ENCODE assay signal across 11 cellular contexts in the genomic region with DNA sequence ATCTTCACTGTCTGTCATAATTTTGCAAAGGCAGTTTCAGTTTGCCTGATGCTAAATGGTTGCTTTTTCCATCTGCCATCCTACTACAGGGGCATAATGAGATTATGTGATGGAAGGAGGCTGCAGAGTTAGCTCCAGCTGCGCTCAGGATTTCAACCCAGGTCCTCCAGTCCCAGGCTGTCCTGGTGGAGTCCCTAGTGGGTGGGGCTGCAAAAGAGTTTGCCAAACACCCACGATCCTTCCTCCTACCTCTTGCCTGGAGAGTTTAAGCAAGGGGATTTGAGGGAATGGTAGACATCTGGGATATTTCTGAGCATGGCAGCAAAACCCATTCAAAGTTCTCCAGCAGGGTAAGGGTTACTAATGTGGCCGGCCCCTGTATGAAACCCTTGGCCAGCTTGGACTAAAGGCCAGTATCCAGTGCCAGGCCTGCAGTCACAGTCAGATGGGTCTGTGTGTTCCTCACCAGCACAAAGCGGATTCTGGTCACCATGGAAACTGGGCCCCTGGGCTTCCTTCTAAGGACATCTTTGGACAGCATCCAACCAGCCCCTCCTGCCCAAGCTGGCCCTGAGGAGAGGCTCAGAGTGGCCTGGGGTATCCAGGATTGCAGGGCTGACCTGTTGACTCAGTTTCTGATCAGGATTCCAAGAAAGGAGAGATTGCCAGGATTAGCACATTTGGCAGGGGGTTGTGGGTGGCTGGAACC. TPM values are rescaled to one million over a fixed set of nuclear protein-coding genes. Genes with fewer than 3 reads are reported as not detected.
DNase-seq lines count a peak whose midpoint lies in the region; TF ChIP-seq lines count a peak whose summit lies in the region.
"Had no signal": no experiment of that assay in that cellular context is flagged by ENCODE, and none has a peak within 500 bp of the region (broad histone marks: within the 10 kb centered on the region; RNA-seq: fewer than 3 reads in every experiment).

No MANE protein-coding gene starts in this region.

- H3K27ac Mint-ChIP-seq in endothelial cell (ENCODE audit: unreplicated experiment), result no peak overlapping the region
- H3K27ac Mint-ChIP-seq: stimulated activated memory B cell treated with anti-CD40 and anti-IgM and Interleukin-4, amounts not matched to agents 10 μg/mL and 1 μg/mL and 100 μg/mL, for 72 hours had no signal

- H3K27ac ChIP-seq in PC-9 (0 out of 2 replicates have a peak overlapping the region, but pooled peaks have one; percentile 28), ovary (peak overlapping the region; percentile 6 to 61)
- H3K27ac ChIP-seq: pancreas had no signal

- H3K4me3 ChIP-seq in PC-9, result no peak overlapping the region
- H3K4me3 ChIP-seq in ovary, result no peak overlapping the region
- H3K4me3 ChIP-seq: pancreas had no signal

- peaks cover 13% of the 10 kb centered on the region for H3F3A ChIP-seq in PC-9 (ENCODE audit: insufficient read depth, low read depth)

- no peaks in the 10 kb centered on the region for H3K9me2 ChIP-seq in PC-9 (ENCODE audit: insufficient read depth)

- POLR2A ChIA-PET in PC-9 (lab: Charles Lee; ENCODE audit: unreplicated experiment), result no interaction called here

- BruUV-seq in PC-9 (replicated peaks; lab: Mats Ljungman, UMichigan), result no TSS peak

- H2AFZ ChIP-seq in PC-9, result no peak overlapping the region

- CTCF ChIA-PET in PC-9 (lab: Charles Lee), result no interaction called here

- H4K20me1 ChIP-seq in PC-9 (ENCODE audit: insufficient read depth), result no peaks in the 10 kb centered on the region

- intact Hi-C loops in PC-9 (cut with micrococcal nuclease; ENCODE audit: unreplicated experiment) (no loop called here), ovary (cut with DNase I) (no loop called here)

- no peaks in the 10 kb centered on the region for H3K27me3 ChIP-seq in PC-9 (ENCODE audit: insufficient read depth, low read depth)
- no peaks in the 10 kb centered on the region for H3K27me3 ChIP-seq in ovary
- H3K27me3 ChIP-seq: pancreas had no signal

- H3K4me1 Mint-ChIP-seq in endothelial cell (ENCODE audit: unreplicated experiment), result no peaks in the 10 kb centered on the region
- H3K4me1 Mint-ChIP-seq: stimulated activated memory B cell treated with anti-CD40 and anti-IgM and Interleukin-4, amounts not matched to agents 10 μg/mL and 1 μg/mL and 100 μg/mL, for 72 hours had no signal

- H3K9me3 ChIP-seq in PC-9 (ENCODE audit: insufficient read depth, low read depth), result no peaks in the 10 kb centered on the region
- no peaks in the 10 kb centered on the region for H3K9me3 ChIP-seq in ovary
- H3K9me3 ChIP-seq: pancreas had no signal

- 9 to 17% (median 14%) methylated on average over 4 of the region's 4 CpGs for WGBS in ovary, 3 donors

- H3K36me3 Mint-ChIP-seq in endothelial cell (ENCODE audit: low read depth, unreplicated experiment), result no peaks in the 10 kb centered on the region
- H3K36me3 Mint-ChIP-seq: stimulated activated memory B cell treated with anti-CD40 and anti-IgM and Interleukin-4, amounts not matched to agents 10 μg/mL and 1 μg/mL and 100 μg/mL, for 72 hours had no signal

- no peaks in the 10 kb centered on the region for H3K9me3 Mint-ChIP-seq in endothelial cell (ENCODE audit: unreplicated experiment)

- no peak for TF ChIP-seq CTCF in PC-9 (conservative IDR thresholded peaks at IDR 0.05)
- no peak for TF ChIP-seq CTCF in ovary (IDR thresholded peaks at IDR 0.05)
- no peak for TF ChIP-seq CTCF in endothelial cell (IDR thresholded peaks at IDR 0.05; ENCODE audit: unreplicated experiment)

- DNase-seq in DMS79 (lab: John Stamatoyannopoulos, UW), result peak; percentile 36
- DNase-seq in PC-9, result no peak
- peak; percentile 84 for DNase-seq in fibroblast of the conjunctiva (ENCODE audit: low read depth)
- DNase-seq in ovary, result peak; percentile 63 to 84 (median 68)
- DNase-seq in NK-92 (lab: John Stamatoyannopoulos, UW; ENCODE audit: unreplicated experiment), result no peak
- no peak for DNase-seq in NCI-H187 treated with DMSO at 0.1 percent for 48 hours (lab: John Stamatoyannopoulos, UW)
- DNase-seq in endothelial cell (ENCODE audit: low spot score), result no peak
- DNase-seq in CD1c-positive myeloid dendritic cell (ENCODE audit: extremely low spot score), result no peak
- DNase-seq: SHP77 treated with DMSO at 0.1 percent for 48 hours had no signal

- peaks cover 3% of the 10 kb centered on the region for H3K27me3 Mint-ChIP-seq in endothelial cell (ENCODE audit: unreplicated experiment)

- no peaks in the 10 kb centered on the region for H3K79me2 ChIP-seq in PC-9 (ENCODE audit: low read depth)

- no peak overlapping the region for H3K4me3 Mint-ChIP-seq in endothelial cell (ENCODE audit: unreplicated experiment)
- H3K4me3 Mint-ChIP-seq: stimulated activated memory B cell treated with anti-CD40 and anti-IgM and Interleukin-4, amounts not matched to agents 10 μg/mL and 1 μg/mL and 100 μg/mL, for 72 hours had no signal

- H3K4me1 ChIP-seq in PC-9 (replicated peaks; ENCODE audit: insufficient read depth) (peaks cover 29% of the 10 kb centered on the region), ovary (ENCODE audit: insufficient read depth) (peaks cover 16% of the 10 kb centered on the region)
- H3K4me1 ChIP-seq: pancreas had no signal

- H3K36me3 ChIP-seq in PC-9 (ENCODE audit: low read depth), result no peaks in the 10 kb centered on the region
- H3K36me3 ChIP-seq in ovary, result no peaks in the 10 kb centered on the region
- H3K36me3 ChIP-seq: pancreas had no signal

- H3K4me2 ChIP-seq in PC-9, result peak overlapping the region; percentile 55

- no peak for TF ChIP-seq EP300 in ovary (IDR thresholded peaks at IDR 0.05)

- no peak for TF ChIP-seq POLR2A in ovary (IDR thresholded peaks at IDR 0.05)

RNA-seq across cellular contexts. Expression of a gene that starts 42.7 kb away (rescaled TPM):
- total RNA-seq in PC-9 (2021), result 21.3 and 23.3 TPM in 2 replicates
- total RNA-seq in ovary, result 10 to 100 TPM; 26.0 to 69.2 (median 36.1) TPM
- 10 to 100 TPM; 16.4 to 51.0 TPM for polyA plus RNA-seq in ovary
- 3.8 TPM for total RNA-seq in endothelial cell (ENCODE audit: unreplicated experiment)

Comparison
In these comparisons a context has a peak if more than half of its experiments do, and no peak if none do; other contexts are left out.
1. DNase-seq: peak in DMS79 (single experiment), fibroblast of the conjunctiva (single experiment) and ovary (5 of 5); none in PC-9 (0 of 2), NK-92 (single experiment), NCI-H187 treated with DMSO at 0.1 percent for 48 hours (single experiment), endothelial cell (single experiment) and CD1c-positive myeloid dendritic cell (single experiment).